ENCODE assay signal across 8 cellular contexts in the genomic region with DNA sequence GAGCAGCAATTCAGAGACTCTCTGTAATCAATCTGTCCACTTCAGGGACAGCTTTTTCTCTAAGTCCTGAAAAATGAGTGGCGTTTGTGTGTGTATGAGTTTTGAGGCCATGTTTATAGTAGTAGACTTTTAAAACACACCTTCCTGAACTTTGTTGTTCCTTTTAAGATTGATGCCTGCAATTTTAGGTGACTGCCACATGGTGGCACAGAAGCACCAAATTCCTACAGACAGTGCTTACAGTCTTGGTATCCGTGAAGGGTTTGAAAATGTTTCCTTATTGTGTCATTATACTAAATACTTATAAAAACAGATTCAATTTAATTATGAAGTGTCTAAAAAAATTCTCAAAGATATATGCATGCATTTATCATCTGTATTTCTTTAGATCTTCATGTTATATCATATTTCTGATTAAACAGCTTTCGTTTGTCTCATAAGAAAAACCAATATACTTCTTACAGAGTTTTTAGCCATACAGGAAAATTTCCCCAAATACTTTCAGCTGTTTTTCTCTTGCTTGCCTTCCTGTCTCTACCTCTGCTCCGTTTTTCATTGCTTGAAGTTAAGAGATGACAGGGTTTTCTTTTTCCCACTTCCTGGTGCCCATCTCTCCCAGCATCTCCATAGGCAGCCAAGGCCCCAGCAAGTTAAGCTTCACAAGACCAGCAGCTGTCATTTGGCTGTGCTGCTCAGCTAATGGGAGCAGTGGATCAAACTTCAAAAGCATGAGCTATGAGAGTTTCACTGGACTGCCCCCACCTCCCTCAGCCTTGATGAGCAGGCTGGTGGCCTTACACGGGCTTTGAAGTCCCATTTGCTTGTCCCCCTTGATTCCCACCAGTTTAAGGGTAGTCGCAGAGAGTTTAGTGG.
A peak's percentile ranks its signal among the peaks of the same experiment; 100 is the strongest.
DNase-seq lines count a peak whose midpoint lies in the region; ATAC-seq, FAIRE-seq and TF ChIP-seq lines count a peak whose summit lies in the region.

No MANE protein-coding gene starts in this region.

- CTCF ChIA-PET in A549 (lab: Yijun Ruan, JAX) = interaction anchor here (0.9 to 1.6 kb wide), 3 partner anchors 13 to 1204 kb away, joined by 3 to 7 read pairs (median 3); no protein-coding TSS in a partner anchor
- CTCF ChIA-PET in CD4-positive, alpha-beta memory T cell (lab: Charles Lee; ENCODE audit: partially characterized antibody) = interaction anchor here (0.8 to 2.7 kb wide), 2 partner anchors 13 to 1202 kb away, joined by 3 to 5 read pairs; no protein-coding TSS in a partner anchor

- TF ChIP-seq EP300 in A549 (IDR thresholded peaks at IDR 0.05) = no peak

- TF ChIP-seq RAD21 in A549 (conservative IDR thresholded peaks at IDR 0.05 in 1 of 2, IDR thresholded peaks at IDR 0.05 in 1 of 2) = peak; percentile 70 to 79

- DNase-seq in A549 (ENCODE audit: low read depth in 1 of 2, low spot score in 1 of 2) (peak in 1 of 2 experiments; percentile 55), NCI-H1694 (lab: John Stamatoyannopoulos, UW) (peak; percentile 26), endodermal cell (peak; percentile 60), psoas muscle (no peak)
- DNase-seq in CD4-positive, alpha-beta memory T cell = no peak
- no peak for DNase-seq in effector CD4-positive, alpha-beta T cell

- no peaks in the 10 kb centered on the region for H3K27me3 Mint-ChIP-seq in endodermal cell (ENCODE audit: insufficient read depth)
- H3K27me3 Mint-ChIP-seq in CD4-positive, alpha-beta memory T cell = peaks cover 3 to 5% of the 10 kb centered on the region in 2 donors

- H3K9me3 ChIP-seq in A549 (no peaks in the 10 kb centered on the region; the same call in 2 of the 3 replicates), endodermal cell (ENCODE audit: control insufficient read depth, low read length) (peaks cover 8% of the 10 kb centered on the region), psoas muscle (no peaks in the 10 kb centered on the region)
- no peaks in the 10 kb centered on the region for H3K9me3 ChIP-seq in CD4-positive, alpha-beta memory T cell (ENCODE audit: control insufficient read depth in 1 of 2, low read length in 2 of 2)

- no peaks in the 10 kb centered on the region for H3K36me3 Mint-ChIP-seq in endodermal cell (ENCODE audit: low read depth)
- no peaks in the 10 kb centered on the region for H3K36me3 Mint-ChIP-seq in CD4-positive, alpha-beta memory T cell

- H3K9ac ChIP-seq in endodermal cell (ENCODE audit: extremely low read depth, low read length, poor library complexity, severe bottlenecking) = no peak overlapping the region

- H3K4me1 Mint-ChIP-seq in endodermal cell = no peaks in the 10 kb centered on the region
- H3K4me1 Mint-ChIP-seq in CD4-positive, alpha-beta memory T cell = no peaks in the 10 kb centered on the region

- H3K27ac ChIP-seq in A549 (no peak overlapping the region), endodermal cell (ENCODE audit: low read depth, low read length) (no peak overlapping the region), psoas muscle (no peak overlapping the region)
- H3K27ac ChIP-seq in CD4-positive, alpha-beta memory T cell (ENCODE audit: low read depth, low read length) = no peak overlapping the region

- H3K9me3 Mint-ChIP-seq in endodermal cell = peaks cover 26% of the 10 kb centered on the region
- peaks cover 0 to 18% (median 6%) of the 10 kb centered on the region in 8 donors for H3K9me3 Mint-ChIP-seq in CD4-positive, alpha-beta memory T cell

- no peaks in the 10 kb centered on the region for H3K36me3 ChIP-seq in endodermal cell (ENCODE audit: control insufficient read depth, insufficient read depth, low read length)
- no peaks in the 10 kb centered on the region for H3K36me3 ChIP-seq in psoas muscle (ENCODE audit: insufficient read depth in 1 of 2, low read depth in 1 of 2)
- no peaks in the 10 kb centered on the region for H3K36me3 ChIP-seq in CD4-positive, alpha-beta memory T cell (ENCODE audit: insufficient read depth, low read length)

- H3K4me2 ChIP-seq in A549 = no peak overlapping the region

- no peak overlapping the region for H3K27ac Mint-ChIP-seq in endodermal cell
- H3K27ac Mint-ChIP-seq in CD4-positive, alpha-beta memory T cell = no peak overlapping the region

- FAIRE-seq in A549 (lab: Jason Lieb, UNC) = peak; percentile 67

- POLR2A ChIA-PET in A549 (lab: Yijun Ruan, JAX) = no interaction called here
- POLR2A ChIA-PET in CD4-positive, alpha-beta memory T cell (lab: Charles Lee; ENCODE audit: partially characterized antibody) = no interaction called here

- intact Hi-C loops in psoas muscle (cut with DNase I) = no loop called here
- intact Hi-C loops in CD4-positive, alpha-beta memory T cell (cut with micrococcal nuclease) = no loop called here

- no peaks in the 10 kb centered on the region for H3K4me1 ChIP-seq in A549
- no peaks in the 10 kb centered on the region for H3K4me1 ChIP-seq in endodermal cell (ENCODE audit: control insufficient read depth, insufficient read depth, low read length)
- H3K4me1 ChIP-seq in psoas muscle = peaks cover 34% of the 10 kb centered on the region
- no peaks in the 10 kb centered on the region for H3K4me1 ChIP-seq in CD4-positive, alpha-beta memory T cell (ENCODE audit: insufficient read depth, low read length)

- H3K4me3 ChIP-seq in A549 (no peak overlapping the region), endodermal cell (ENCODE audit: low read length) (no peak overlapping the region), psoas muscle (no peak overlapping the region)
- no peak overlapping the region for H3K4me3 ChIP-seq in CD4-positive, alpha-beta memory T cell (ENCODE audit: low read length in 2 of 2)

- TF ChIP-seq POLR2A in A549 (IDR thresholded peaks at IDR 0.05; ENCODE audit: low read length) = no peak

- 30% methylated on average over 6 of the region's 6 CpGs for WGBS in A549 (ENCODE audit: missing lambda C conversion rate)
- WGBS in endodermal cell (ENCODE audit: insufficient coverage in 1 of 2, insufficient read length in 1 of 2), 2 experiments = 69 to 100% methylated on average over 2 to 5 of the region's 6 CpGs
- 75 to 79% (median 78%) methylated on average over 6 of the region's 6 CpGs for WGBS in psoas muscle, 3 donors

- ATAC-seq in A549 = peak in 1 of 2 experiments; percentile 69; a peak in 3 of 6 replicates
- peak; percentile 60 for ATAC-seq in GM18502 (IDR thresholded peaks at IDR 0.05; ENCODE audit: poor library complexity, unreplicated experiment)
- ATAC-seq in psoas muscle = no peak
- no peak for ATAC-seq in GM18858 (IDR thresholded peaks at IDR 0.05; ENCODE audit: unreplicated experiment)

- H3K4me3 Mint-ChIP-seq in endodermal cell = no peak overlapping the region
- H3K4me3 Mint-ChIP-seq in CD4-positive, alpha-beta memory T cell = no peak overlapping the region

- H3K27me3 ChIP-seq in endodermal cell (ENCODE audit: control insufficient read depth, insufficient read depth, low read length, poor library complexity, severe bottlenecking) = no peaks in the 10 kb centered on the region
- no peaks in the 10 kb centered on the region for H3K27me3 ChIP-seq in psoas muscle (ENCODE audit: insufficient read depth in 3 of 3, low read length in 2 of 3)
- H3K27me3 ChIP-seq in CD4-positive, alpha-beta memory T cell (ENCODE audit: insufficient read depth, low read length) = no peaks in the 10 kb centered on the region

- TF ChIP-seq CTCF in A549 (IDR thresholded peaks at IDR 0.05) (peak; percentile 61), endodermal cell (conservative IDR thresholded peaks at IDR 0.05) (peak; percentile 92), psoas muscle (IDR thresholded peaks at IDR 0.05) (peak; percentile 55)

TF ChIP-seq in A549, 52 proteins besides CTCF, POLR2A, EP300 and RAD21:
- TF ChIP-seq GATA3 (IDR thresholded peaks at IDR 0.05; ENCODE audit: borderline replicate concordance) (no peak), BHLHE40 (IDR thresholded peaks at IDR 0.05; ENCODE audit: low read depth, low read length) (no peak), EHMT2 (IDR thresholded peaks at IDR 0.05; ENCODE audit: low read depth) (no peak), ZC3H11A (IDR thresholded peaks at IDR 0.05) (no peak), SMC3 (IDR thresholded peaks at IDR 0.05) (peak; percentile 62)

Comparison
In these comparisons a context has a peak if more than half of its experiments do, and no peak if none do; other contexts are left out.
1. DNase-seq: peak in NCI-H1694 (single experiment) and endodermal cell (single experiment); none in psoas muscle (0 of 2), CD4-positive, alpha-beta memory T cell (0 of 5) and effector CD4-positive, alpha-beta T cell (single experiment).
2. Peak in every context shown above with its lines, with median percentiles within 50 percentile points of each other: CTCF ChIP-seq.